ENCODE assay signal across 22 cellular contexts in genomic region chr22:41868556-41868955, GRCh38. TPM values are rescaled to one million over a fixed set of nuclear protein-coding genes. Genes with fewer than 3 reads are reported as not detected.
"Had no signal": no experiment of that assay in that cellular context is flagged by ENCODE, and none has a peak within 500 bp of the region (broad histone marks: within the 10 kb centered on the region; RNA-seq: fewer than 3 reads in every experiment).

No MANE protein-coding gene starts in this region.

- H3K9me3 Mint-ChIP-seq: IgD-negative memory B cell had no signal

- H3K9me3 ChIP-seq: SJSA1 had no signal

- H3K27ac ChIP-seq: KMS-11, SJSA1, SK-N-MC had no signal

- H3K27me3 Mint-ChIP-seq: IgD-negative memory B cell had no signal

- H3K4me2 ChIP-seq: KMS-11 had no signal

- H3K4me3 Mint-ChIP-seq: IgD-negative memory B cell had no signal

- ATAC-seq: K562 had no signal

- H3K4me3 ChIP-seq: K562, SJSA1, SK-N-MC had no signal

- DNase-seq: Kasumi-1, MV-4-11, NCI-H1048, NCI-H1105, NCI-H1417, NCI-H1436 treated with DMSO at 0.1 percent for 48 hours, NCI-H1694, NCI-H187 treated with DMSO at 0.1 percent for 48 hours, NCI-H2029 treated with DMSO at 0.1 percent for 48 hours, NCI-H2227 treated with DMSO at 0.1 percent for 48 hours, NCI-H774, Right ventricle myocardium superior, RPMI8226, SIG-M5 had no signal

- FAIRE-seq: K562, RCC 7860 had no signal

- H3K9ac ChIP-seq: KMS-11 had no signal

- H3K27me3 ChIP-seq: SJSA1 had no signal

RNA-seq across cellular contexts. Expression of gene SHISA8, which starts 46.3 kb away (rescaled TPM):
- total RNA-seq: M059J, NCI-H460, SJSA1 had no signal
